In genomic region chr2:102078773-102079172, GRCh38 we compare ENCODE assay signal across 21 cellular contexts.
"Had no signal": no experiment of that assay in that cellular context is flagged by ENCODE, and none has a peak within 500 bp of the region (broad histone marks: within the 10 kb centered on the region; RNA-seq: fewer than 3 reads in every experiment).

No MANE protein-coding gene starts in this region.

- H3K36me3 ChIP-seq: MG63, SJSA1 had no signal

- H3K9me3 Mint-ChIP-seq: IgD-negative memory B cell had no signal

- H3K9me3 ChIP-seq: MG63, SJSA1 had no signal

- H3K27ac Mint-ChIP-seq: IgD-negative memory B cell had no signal

- H3K4me3 Mint-ChIP-seq: IgD-negative memory B cell had no signal

- H3K27ac ChIP-seq: SJSA1, SK-N-MC had no signal

- H3K4me3 ChIP-seq: MG63, SJSA1, SK-N-MC had no signal

- DNase-seq: KBM-7, MG63, NCI-H1092 treated with DMSO at 0.1 percent for 48 hours, NCI-H1436, NCI-H187, NCI-H2029, NCI-H2081 treated with DMSO at 0.1 percent for 48 hours, NCI-H2171, NCI-H226, NCI-H446, NCI-H510A, NCI-H524 treated with DMSO at 0.1 percent for 48 hours, NCI-H69, NCI-H774, Right ventricle myocardium superior, RPMI8226, SIG-M5, SW 1271 had no signal

- H3K27me3 ChIP-seq: MG63, SJSA1 had no signal
